In the genomic region with DNA sequence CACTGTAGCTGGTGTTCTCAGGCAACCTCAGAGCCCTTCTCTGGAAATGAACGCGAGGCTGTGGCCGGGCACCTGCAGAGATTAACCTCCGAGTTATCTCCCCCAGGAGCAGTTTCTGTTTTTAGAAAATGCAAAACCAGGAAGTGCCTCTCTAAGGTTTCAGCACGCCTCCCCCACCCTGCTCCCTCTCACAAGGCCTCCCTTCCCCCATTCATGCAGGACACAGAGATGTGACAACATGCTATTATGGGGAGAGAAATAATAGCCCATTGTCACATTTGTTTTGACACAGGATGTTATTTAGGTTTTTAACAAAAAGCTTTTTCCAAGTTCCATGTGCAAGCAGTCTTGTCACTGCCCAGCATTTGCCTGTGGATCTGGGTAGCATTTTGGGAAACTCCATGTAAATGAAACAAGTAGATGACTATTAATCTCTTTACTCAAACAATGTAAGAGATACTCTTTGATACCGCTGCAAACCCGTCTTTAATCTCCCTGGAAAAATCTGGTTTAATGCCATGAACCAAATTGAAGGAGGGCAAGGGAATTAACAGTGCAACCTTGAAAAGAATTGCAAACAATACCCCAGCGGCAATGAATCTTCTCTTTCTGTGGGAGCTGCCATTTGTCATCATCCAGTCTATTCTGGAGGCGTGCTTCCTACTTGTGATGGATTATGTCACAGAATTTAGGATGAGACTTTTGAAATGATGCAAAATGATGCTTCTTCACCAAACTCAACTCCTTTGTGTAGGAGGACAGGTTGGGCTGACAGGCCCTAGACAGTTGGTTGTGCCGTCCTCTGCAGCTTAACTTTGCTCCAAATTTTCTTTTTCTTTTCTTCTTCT, we compare ENCODE assay signal across 9 cellular contexts.
A peak's percentile ranks its signal among the peaks of the same experiment; 100 is the strongest.
DNase-seq lines count a peak whose midpoint lies in the region; ATAC-seq and TF ChIP-seq lines count a peak whose summit lies in the region.
"Had no signal": no experiment of that assay in that cellular context is flagged by ENCODE, and none has a peak within 500 bp of the region (broad histone marks: within the 10 kb centered on the region; RNA-seq: fewer than 3 reads in every experiment).

No MANE protein-coding gene starts in this region.

- H3K36me3 Mint-ChIP-seq in CD4-positive, CD25-positive, alpha-beta regulatory T cell = peaks cover 4% of the 10 kb centered on the region
- no peaks in the 10 kb centered on the region for H3K36me3 Mint-ChIP-seq in activated T-cell treated with anti-CD3 and anti-CD28 coated beads, Interleukin-2, amount 50 U/mL, for 24 hours (ENCODE audit: low read depth)

- no peak overlapping the region for H3K27ac ChIP-seq in CD4-positive, CD25-positive, alpha-beta regulatory T cell (ENCODE audit: insufficient read depth, low read length, poor library complexity, severe bottlenecking)
- H3K27ac ChIP-seq in left lung (no peak overlapping the region), upper lobe of right lung (no peak overlapping the region)
- H3K27ac ChIP-seq: thoracic aorta had no signal

- H3K9me3 Mint-ChIP-seq in CD4-positive, CD25-positive, alpha-beta regulatory T cell = no peaks in the 10 kb centered on the region
- H3K9me3 Mint-ChIP-seq in activated T-cell treated with anti-CD3 and anti-CD28 coated beads, Interleukin-2, amount 50 U/mL, for 24 hours = no peaks in the 10 kb centered on the region

- no peaks in the 10 kb centered on the region for H3K9me3 ChIP-seq in CD4-positive, CD25-positive, alpha-beta regulatory T cell (ENCODE audit: control insufficient read depth in 2 of 2, low read length in 2 of 2)
- H3K9me3 ChIP-seq in left lung (no peaks in the 10 kb centered on the region), upper lobe of right lung (no peaks in the 10 kb centered on the region)
- H3K9me3 ChIP-seq: thoracic aorta had no signal

- H3K4me1 ChIP-seq in CD4-positive, CD25-positive, alpha-beta regulatory T cell (ENCODE audit: control insufficient read depth, insufficient read depth, low read length, poor library complexity, severe bottlenecking) = peaks cover 14% of the 10 kb centered on the region
- H3K4me1 ChIP-seq in left lung (peaks cover 0 to 5% of the 10 kb centered on the region in 2 donors), upper lobe of right lung (no peaks in the 10 kb centered on the region)

- peaks cover 8 to 46% (median 12%) of the 10 kb centered on the region in 4 donors for H3K4me1 Mint-ChIP-seq in CD4-positive, CD25-positive, alpha-beta regulatory T cell
- H3K4me1 Mint-ChIP-seq in activated T-cell treated with anti-CD3 and anti-CD28 coated beads, Interleukin-2, amount 50 U/mL, for 24 hours (ENCODE audit: low read depth) = peaks cover 33% of the 10 kb centered on the region

- H3K27me3 ChIP-seq in CD4-positive, CD25-positive, alpha-beta regulatory T cell (ENCODE audit: control insufficient read depth, insufficient read depth, low read length) = peaks cover 13% of the 10 kb centered on the region
- no peaks in the 10 kb centered on the region for H3K27me3 ChIP-seq in left lung
- H3K27me3 ChIP-seq in upper lobe of right lung = no peaks in the 10 kb centered on the region

- TF ChIP-seq CTCF in left lung (IDR thresholded peaks at IDR 0.05) (no peak), upper lobe of right lung (IDR thresholded peaks at IDR 0.05) (no peak)

- H3K27ac Mint-ChIP-seq in CD4-positive, CD25-positive, alpha-beta regulatory T cell = peak overlapping the region; percentile 65 to 97 (median 88)
- H3K27ac Mint-ChIP-seq in activated T-cell treated with anti-CD3 and anti-CD28 coated beads, Interleukin-2, amount 50 U/mL, for 24 hours = peak overlapping the region; percentile 88

- H3K4me3 Mint-ChIP-seq in CD4-positive, CD25-positive, alpha-beta regulatory T cell = peak overlapping the region; percentile 88 to 97 (median 92)
- H3K4me3 Mint-ChIP-seq in activated T-cell treated with anti-CD3 and anti-CD28 coated beads, Interleukin-2, amount 50 U/mL, for 24 hours = peak overlapping the region; percentile 84

- intact Hi-C loops in left lung (cut with DNase I) (no loop called here), upper lobe of right lung (cut with DNase I) (no loop called here)

- peak; percentile 12 to 28 for ATAC-seq in CD4-positive, CD25-positive, alpha-beta regulatory T cell (ENCODE audit: low read depth in 2 of 2)
- ATAC-seq in HG02981 (IDR thresholded peaks at IDR 0.05; ENCODE audit: unreplicated experiment) (peak; percentile 53), left lung (peak; percentile 27), upper lobe of right lung (peak; percentile 30)

- H3K4me3 ChIP-seq in CD4-positive, CD25-positive, alpha-beta regulatory T cell (ENCODE audit: low read depth, low read length) = peak overlapping the region; percentile 87
- no peak overlapping the region for H3K4me3 ChIP-seq in left lung
- peak overlapping the region; percentile 23 for H3K4me3 ChIP-seq in upper lobe of right lung
- H3K4me3 ChIP-seq: thoracic aorta had no signal

- H3K36me3 ChIP-seq in CD4-positive, CD25-positive, alpha-beta regulatory T cell (ENCODE audit: control insufficient read depth, insufficient read depth, low read length) = no peaks in the 10 kb centered on the region
- H3K36me3 ChIP-seq in left lung (no peaks in the 10 kb centered on the region), upper lobe of right lung (no peaks in the 10 kb centered on the region)
- H3K36me3 ChIP-seq: thoracic aorta had no signal

- DNase-seq in CD4-positive, CD25-positive, alpha-beta regulatory T cell = peak in 1 of 3 donors; percentile 52
- DNase-seq in activated T-cell treated with anti-CD3 and anti-CD28 coated beads, Interleukin-2, amount 50 U/mL, for 24 hours = peak; percentile 46
- DNase-seq in left lung (no peak), upper lobe of right lung (no peak), HUDEP-2 (lab: John Stamatoyannopoulos, UW; ENCODE audit: unreplicated experiment in 76 of 76) (no peak), NCI-H1930 (lab: John Stamatoyannopoulos, UW) (no peak), mucosa of gallbladder (ENCODE audit: low spot score) (no peak)

- H3K27me3 Mint-ChIP-seq in CD4-positive, CD25-positive, alpha-beta regulatory T cell = peaks cover 10% of the 10 kb centered on the region
- H3K27me3 Mint-ChIP-seq in activated T-cell treated with anti-CD3 and anti-CD28 coated beads, Interleukin-2, amount 50 U/mL, for 24 hours = no peaks in the 10 kb centered on the region

Comparison
In these comparisons a context has a peak if more than half of its experiments do, and no peak if none do; other contexts are left out.
1. H3K4me3 ChIP-seq: peak in CD4-positive, CD25-positive, alpha-beta regulatory T cell (single experiment) and upper lobe of right lung (single experiment); none in left lung (0 of 2).
2. Peak in every context shown above with its lines, with median percentiles within 50 percentile points of each other: ATAC-seq.